18 cellular contexts compared by ENCODE assay signal in genomic region chr15:68305420-68305871, GRCh38. TPM values are rescaled to one million over a fixed set of nuclear protein-coding genes. Genes with fewer than 3 reads are reported as not detected.
DNase-seq lines count a peak whose midpoint lies in the region; ATAC-seq and TF ChIP-seq lines count a peak whose summit lies in the region.
"Had no signal": no experiment of that assay in that cellular context is flagged by ENCODE, and none has a peak within 500 bp of the region (broad histone marks: within the 10 kb centered on the region; RNA-seq: fewer than 3 reads in every experiment).

No MANE protein-coding gene starts in this region.

- POLR2A ChIA-PET in MCF 10A (lab: Yijun Ruan, JAX), result interaction anchor here (0.6 to 3.2 kb wide), 6 partner anchors 10 to 52 kb away, joined by 3 to 39 read pairs (median 8); partner anchors contain the start of gene FEM1B
- POLR2A ChIA-PET in activated CD8-positive, alpha-beta T cell treated with anti-CD3 and anti-CD28 coated beads for 36 hours (lab: Charles Lee), result no interaction called here

- CTCF ChIA-PET in MCF 10A (lab: Yijun Ruan, JAX), result interaction anchor here (0.7 to 4.5 kb wide), 18 partner anchors 9 to 620 kb away, joined by 3 to 97 read pairs (median 4); no protein-coding TSS in a partner anchor
- CTCF ChIA-PET in activated CD8-positive, alpha-beta T cell treated with anti-CD3 and anti-CD28 coated beads for 36 hours (lab: Charles Lee), result interaction anchor here (1.1 to 4.4 kb wide), 11 partner anchors 15 to 511 kb away, joined by 3 to 85 read pairs (median 11); partner anchors contain the start of gene FEM1B

- intact Hi-C loops in MCF 10A (cut with micrococcal nuclease), result no loop called here
- intact Hi-C loops in activated CD8-positive, alpha-beta T cell treated with anti-CD3 and anti-CD28 coated beads for 36 hours (cut with micrococcal nuclease), result no loop called here

- no TSS peak for BruUV-seq in MCF 10A (replicated peaks; lab: Mats Ljungman, UMichigan)

- H3K27ac ChIP-seq in brain microvascular endothelial cell, result no peak overlapping the region
- H3K27ac ChIP-seq: gastroesophageal sphincter, left lung, PC-9, transverse colon had no signal

- DNase-seq in activated CD4-positive, CD25-positive, alpha-beta regulatory T cell treated with anti-CD3 and anti-CD28 coated beads, Interleukin-2, amount 50 U/mL, for 72 hours, result peak; percentile 13
- no peak for DNase-seq in activated CD4-positive, CD25-positive, alpha-beta regulatory T cell (lab: John Stamatoyannopoulos, UW)
- DNase-seq in MCF 10A (ENCODE audit: unreplicated experiment) (no peak), left lobe of liver (ENCODE audit: low spot score) (peak; percentile 39), type B pancreatic cell (ENCODE audit: extremely low spot score, unreplicated experiment) (peak; percentile 60), brain microvascular endothelial cell (no peak), iPS-NIHi7 (ENCODE audit: extremely low spot score) (no peak)
- no peak for DNase-seq in activated CD8-positive, alpha-beta T cell treated with anti-CD3 and anti-CD28 coated beads for 36 hours
- DNase-seq: activated B cell treated with CpG ODN at 0.5 μM for 24 hours, right cardiac atrium, transverse colon had no signal

- H3K36me3 Mint-ChIP-seq in MCF 10A (ENCODE audit: insufficient read depth, unreplicated experiment) (peaks cover 10% of the 10 kb centered on the region), type B pancreatic cell (no peaks in the 10 kb centered on the region)
- H3K36me3 Mint-ChIP-seq in activated CD8-positive, alpha-beta T cell treated with anti-CD3 and anti-CD28 coated beads for 36 hours (ENCODE audit: low read depth), result no peaks in the 10 kb centered on the region

- in situ Hi-C loops in brain microvascular endothelial cell (cut with HindIII; ENCODE audit: low pct_ligation_motif_present, low sequenced_read_pairs), result no loop called here

- H3K27me3 ChIP-seq in brain microvascular endothelial cell (replicated peaks), result no peaks in the 10 kb centered on the region
- H3K27me3 ChIP-seq: gastroesophageal sphincter, left lung, transverse colon had no signal

- ATAC-seq in left lobe of liver, result no peak
- no peak for ATAC-seq in activated CD8-positive, alpha-beta T cell treated with anti-CD3 and anti-CD28 coated beads for 36 hours

- H3K36me3 ChIP-seq in brain microvascular endothelial cell (replicated peaks), result peaks cover 70% of the 10 kb centered on the region
- H3K36me3 ChIP-seq: gastroesophageal sphincter, left lung, transverse colon had no signal

- no peaks in the 10 kb centered on the region for H3K27me3 Mint-ChIP-seq in MCF 10A (ENCODE audit: insufficient read depth, unreplicated experiment)
- no peaks in the 10 kb centered on the region for H3K27me3 Mint-ChIP-seq in type B pancreatic cell
- H3K27me3 Mint-ChIP-seq in activated CD8-positive, alpha-beta T cell treated with anti-CD3 and anti-CD28 coated beads for 36 hours, result peaks cover 1% of the 10 kb centered on the region

- no peak overlapping the region for H3K4me3 Mint-ChIP-seq in MCF 10A (ENCODE audit: unreplicated experiment)
- no peak overlapping the region for H3K4me3 Mint-ChIP-seq in type B pancreatic cell
- no peak overlapping the region for H3K4me3 Mint-ChIP-seq in activated CD8-positive, alpha-beta T cell treated with anti-CD3 and anti-CD28 coated beads for 36 hours
- H3K4me3 Mint-ChIP-seq: activated B cell treated with CpG ODN at 0.5 μM for 24 hours; activated naive CD8-positive, alpha-beta T cell treated with anti-CD3 and anti-CD28 coated beads, Interleukin-2, amount 10 ng/mL, durations not matched to agents 7 days and 5 days; stimulated activated naive B cell treated with anti-CD40 and anti-IgM and Interleukin-4, amounts not matched to agents 10 μg/mL and 1 μg/mL and 100 μg/mL, for 72 hours had no signal

- H3K9me3 Mint-ChIP-seq in MCF 10A (ENCODE audit: unreplicated experiment) (no peaks in the 10 kb centered on the region), type B pancreatic cell (no peaks in the 10 kb centered on the region)
- H3K9me3 Mint-ChIP-seq in activated CD8-positive, alpha-beta T cell treated with anti-CD3 and anti-CD28 coated beads for 36 hours, result no peaks in the 10 kb centered on the region
- H3K9me3 Mint-ChIP-seq: activated B cell treated with CpG ODN at 0.5 μM for 24 hours; activated naive CD8-positive, alpha-beta T cell treated with anti-CD3 and anti-CD28 coated beads, Interleukin-2, amount 10 ng/mL, durations not matched to agents 7 days and 5 days; activated T-helper 2 cell treated with anti-CD3 and anti-CD28 coated beads, Interferon-gamma antibody, Interleukin-2, Interleukin-4, amounts not matched to agents 10 μg/mL and 5 μg/mL and 100 μg/mL, durations not matched to agents 14 hours and 24 hours and 36 hours; stimulated activated naive B cell treated with anti-CD40 and anti-IgM and Interleukin-4, amounts not matched to agents 10 μg/mL and 1 μg/mL and 100 μg/mL, for 72 hours had no signal

- peaks cover 19% of the 10 kb centered on the region for H3K4me1 Mint-ChIP-seq in MCF 10A (ENCODE audit: insufficient read depth, unreplicated experiment)
- H3K4me1 Mint-ChIP-seq in type B pancreatic cell (ENCODE audit: unreplicated experiment), result peaks cover 22% of the 10 kb centered on the region
- peaks cover 16% of the 10 kb centered on the region for H3K4me1 Mint-ChIP-seq in activated CD8-positive, alpha-beta T cell treated with anti-CD3 and anti-CD28 coated beads for 36 hours (ENCODE audit: low read depth)

- H3K27ac Mint-ChIP-seq in MCF 10A (ENCODE audit: low read depth, unreplicated experiment) (peak overlapping the region; percentile 36), type B pancreatic cell (no peak overlapping the region)
- H3K27ac Mint-ChIP-seq in activated CD8-positive, alpha-beta T cell treated with anti-CD3 and anti-CD28 coated beads for 36 hours, result no peak overlapping the region
- H3K27ac Mint-ChIP-seq: activated B cell treated with CpG ODN at 0.5 μM for 24 hours; activated naive CD8-positive, alpha-beta T cell treated with anti-CD3 and anti-CD28 coated beads, Interleukin-2, amount 10 ng/mL, durations not matched to agents 7 days and 5 days; activated T-helper 2 cell treated with anti-CD3 and anti-CD28 coated beads, Interferon-gamma antibody, Interleukin-2, Interleukin-4, amounts not matched to agents 10 μg/mL and 5 μg/mL and 100 μg/mL, durations not matched to agents 14 hours and 24 hours and 36 hours; B cell; stimulated activated naive B cell treated with anti-CD40 and anti-IgM and Interleukin-4, amounts not matched to agents 10 μg/mL and 1 μg/mL and 100 μg/mL, for 72 hours had no signal

- no peak overlapping the region for H3K4me3 ChIP-seq in brain microvascular endothelial cell (ENCODE audit: low read depth, low read length)
- H3K4me3 ChIP-seq: gastroesophageal sphincter, left lung, PC-9, transverse colon had no signal

- TF ChIP-seq CTCF in MCF 10A (IDR thresholded peaks at IDR 0.05; ENCODE audit: unreplicated experiment), result no peak
- no peak for TF ChIP-seq CTCF in type B pancreatic cell (conservative IDR thresholded peaks at IDR 0.05)
- no peak for TF ChIP-seq CTCF in brain microvascular endothelial cell (IDR thresholded peaks at IDR 0.05; ENCODE audit: low read depth, low read length, missing control alignments)
- TF ChIP-seq CTCF in activated CD8-positive, alpha-beta T cell treated with anti-CD3 and anti-CD28 coated beads for 36 hours (IDR thresholded peaks at IDR 0.05), result no peak

RNA-seq across cellular contexts. Expression of gene FEM1B, which starts 27.9 kb away (rescaled TPM):
- 50.7 and 70.2 TPM in 2 replicates for total RNA-seq in MCF 10A (2022)
- total RNA-seq in left lobe of liver, result 21.5 TPM
- total RNA-seq in type B pancreatic cell (ENCODE audit: low replicate concordance), result 54.2 and 63.1 TPM in 2 replicates
- total RNA-seq in activated CD8-positive, alpha-beta T cell treated with anti-CD3 and anti-CD28 coated beads for 36 hours, result 10 to 100 TPM; 37.1 to 44.4 TPM

Comparison
In these comparisons a context has a peak if more than half of its experiments do, and no peak if none do; other contexts are left out.
1. DNase-seq: peak in activated CD4-positive, CD25-positive, alpha-beta regulatory T cell treated with anti-CD3 and anti-CD28 coated beads, Interleukin-2, amount 50 U/mL, for 72 hours (single experiment), left lobe of liver (single experiment) and type B pancreatic cell (single experiment); none in activated CD4-positive, CD25-positive, alpha-beta regulatory T cell (0 of 4), MCF 10A (single experiment), brain microvascular endothelial cell (single experiment), activated CD8-positive, alpha-beta T cell treated with anti-CD3 and anti-CD28 coated beads for 36 hours (single experiment) and iPS-NIHi7 (single experiment).